In the genomic region with DNA sequence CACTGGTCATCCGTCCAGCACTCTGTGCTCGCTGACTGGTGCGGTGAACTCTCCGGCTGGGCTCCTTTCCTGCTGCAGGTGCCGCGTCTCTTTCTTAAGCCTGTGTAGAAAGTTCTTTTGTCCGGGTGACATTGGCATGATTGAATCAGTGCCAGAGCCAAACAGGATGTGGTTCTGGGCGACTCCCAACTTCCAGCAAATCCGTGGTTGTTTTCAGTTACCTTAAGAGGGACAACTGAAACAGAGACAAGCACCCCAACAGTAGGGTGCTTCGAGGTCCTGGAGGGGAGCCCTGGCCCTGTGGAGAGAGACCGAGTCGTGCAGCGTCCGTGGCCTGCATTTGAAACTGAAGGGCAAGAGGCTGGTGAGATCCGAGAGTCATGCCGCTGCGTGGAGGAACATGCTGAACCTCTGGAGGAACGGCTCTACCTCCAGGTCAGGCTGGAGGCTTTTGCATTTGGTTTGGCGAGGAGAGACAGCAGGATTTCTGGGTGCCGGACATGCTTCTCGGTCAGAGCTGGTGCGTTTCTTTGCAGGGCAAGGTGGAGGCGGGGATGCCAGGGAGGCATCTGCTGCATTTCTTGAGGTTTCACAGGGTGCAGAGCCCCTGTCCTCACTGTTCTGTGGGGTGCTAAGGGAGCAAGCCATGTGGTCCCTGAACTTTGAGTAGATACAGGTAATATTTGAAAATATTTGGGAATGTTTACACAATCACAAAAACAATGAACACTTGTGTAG, we compare ENCODE assay signal across 13 cellular contexts. TPM values are rescaled to one million over a fixed set of nuclear protein-coding genes. Genes with fewer than 3 reads are reported as not detected.
DNase-seq lines count a peak whose midpoint lies in the region; TF ChIP-seq lines count a peak whose summit lies in the region.
"Had no signal": no experiment of that assay in that cellular context is flagged by ENCODE, and none has a peak within 500 bp of the region (broad histone marks: within the 10 kb centered on the region; RNA-seq: fewer than 3 reads in every experiment).

No MANE protein-coding gene starts in this region.

- H3K9me3 ChIP-seq in skeletal muscle satellite cell (replicated peaks; ENCODE audit: low read length) (no peaks in the 10 kb centered on the region), esophagus squamous epithelium (no peaks in the 10 kb centered on the region)

- H3K4me3 Mint-ChIP-seq in glutamatergic neuron (ENCODE audit: unreplicated experiment): no peak overlapping the region
- H3K4me3 Mint-ChIP-seq: effector memory CD8-positive, alpha-beta T cell had no signal

- TF ChIP-seq POLR2A in esophagus squamous epithelium (IDR thresholded peaks at IDR 0.05): no peak

- H3K4me3 ChIP-seq in skeletal muscle satellite cell (ENCODE audit: low read length) (no peak overlapping the region), esophagus squamous epithelium (peak overlapping the region in 2 of 4 donors; percentile 22 to 35)

- H3K27ac ChIP-seq in RWPE1 (peak overlapping the region; percentile 89), esophagus squamous epithelium (peak overlapping the region in 2 of 4 donors; percentile 49 to 76)

- H3K9ac ChIP-seq in skeletal muscle satellite cell (ENCODE audit: low read depth, low read length): no peak overlapping the region

- H3K4me1 Mint-ChIP-seq in glutamatergic neuron (ENCODE audit: low read depth, unreplicated experiment): peaks cover 38% of the 10 kb centered on the region

- H3K4me2 ChIP-seq in skeletal muscle satellite cell (ENCODE audit: low read length): peak overlapping the region; percentile 28

- H3K9me3 Mint-ChIP-seq in glutamatergic neuron (ENCODE audit: unreplicated experiment): peaks cover 15% of the 10 kb centered on the region
- H3K9me3 Mint-ChIP-seq: activated T-helper 2 cell treated with anti-CD3 and anti-CD28 coated beads, Interferon-gamma antibody, Interleukin-2, Interleukin-4, amounts not matched to agents 10 μg/mL and 5 μg/mL and 100 μg/mL, durations not matched to agents 14 hours and 24 hours and 36 hours; effector memory CD8-positive, alpha-beta T cell had no signal

- TF ChIP-seq CTCF in RWPE1 (conservative IDR thresholded peaks at IDR 0.05; ENCODE audit: low read depth) (no peak), glutamatergic neuron (IDR thresholded peaks at IDR 0.05; ENCODE audit: partially characterized antibody, unreplicated experiment) (no peak), esophagus squamous epithelium (IDR thresholded peaks at IDR 0.05) (no peak), GM20000 (IDR thresholded peaks at IDR 0.05; ENCODE audit: extremely low read depth, missing control alignments) (no peak)

- peaks cover 67% of the 10 kb centered on the region for H3K4me1 ChIP-seq in skeletal muscle satellite cell (ENCODE audit: control insufficient read depth, insufficient read depth, low read length)
- peaks cover 19 to 70% (median 30%) of the 10 kb centered on the region in 3 donors for H3K4me1 ChIP-seq in esophagus squamous epithelium

- POLR2A ChIA-PET in RWPE1 (lab: Yijun Ruan, JAX; ENCODE audit: low non-redundant PET): no interaction called here

- H3K27ac Mint-ChIP-seq in glutamatergic neuron (ENCODE audit: unreplicated experiment): peak overlapping the region; percentile 18
- H3K27ac Mint-ChIP-seq: activated T-helper 2 cell treated with anti-CD3 and anti-CD28 coated beads, Interferon-gamma antibody, Interleukin-2, Interleukin-4, amounts not matched to agents 10 μg/mL and 5 μg/mL and 100 μg/mL, durations not matched to agents 14 hours and 24 hours and 36 hours; effector memory CD8-positive, alpha-beta T cell had no signal

- 41 to 45% methylated on average over 14 to 18 of the region's 23 CpGs for WGBS in esophagus squamous epithelium, 2 donors

- H3K36me3 ChIP-seq in skeletal muscle satellite cell (ENCODE audit: insufficient read depth, low read length) (peaks cover 32% of the 10 kb centered on the region), esophagus squamous epithelium (no peaks in the 10 kb centered on the region)

- intact Hi-C loops in esophagus squamous epithelium (cut with DNase I): no loop called here

- peaks cover 4% of the 10 kb centered on the region for H3K36me3 Mint-ChIP-seq in glutamatergic neuron (ENCODE audit: unreplicated experiment)

- CTCF ChIA-PET in RWPE1 (lab: Yijun Ruan, JAX): no interaction called here

- no peaks in the 10 kb centered on the region for H3K27me3 ChIP-seq in skeletal muscle satellite cell (ENCODE audit: control insufficient read depth, insufficient read depth, low read length)
- H3K27me3 ChIP-seq in esophagus squamous epithelium: no peaks in the 10 kb centered on the region

- DNase-seq in H4 (ENCODE audit: low spot score) (peak; percentile 87), RWPE1 (ENCODE audit: low spot score) (peak; percentile 50), glutamatergic neuron (no peak), esophagus squamous epithelium (lab: John Stamatoyannopoulos, UW) (no peak), GM20000 (ENCODE audit: low spot score) (no peak), SIG-M5 (lab: John Stamatoyannopoulos, UW) (no peak), GM03348 (ENCODE audit: low spot score) (no peak)
- DNase-seq: effector memory CD8-positive, alpha-beta T cell; NCI-H187 treated with DMSO at 0.1 percent for 48 hours; stimulated activated CD4-positive, alpha-beta T cell treated with anti-CD3 and anti-CD28 coated beads, Interleukin-1b, Interleukin-23, amount 100 ng/mL, for 48 hours; T-helper 1 cell had no signal

- peaks cover 8% of the 10 kb centered on the region for H3K27me3 Mint-ChIP-seq in glutamatergic neuron (ENCODE audit: unreplicated experiment)

RNA-seq across cellular contexts. Expression of gene SH3BP4, which starts 26.8 kb away (rescaled TPM):
- total RNA-seq in H4 (2014; rRNA removed; shearing (Covaris generic)): 63.9 and 78.6 TPM in 2 replicates
- total RNA-seq in glutamatergic neuron (ENCODE audit: unreplicated experiment) (59.3 TPM), esophagus squamous epithelium (10 to 100 TPM; 11.0 to 22.9 (median 18.7) TPM)
- total RNA-seq in skeletal muscle satellite cell (2012; rRNA removed): 28.9 and 35.2 TPM in 2 replicates

Comparison
In these comparisons a context has a peak if more than half of its experiments do, and no peak if none do; other contexts are left out.
1. DNase-seq: peak in H4 (single experiment) and RWPE1 (single experiment); none in glutamatergic neuron (single experiment), esophagus squamous epithelium (single experiment), GM20000 (single experiment), SIG-M5 (single experiment) and GM03348 (single experiment).